ENCODE assay signal across 8 cellular contexts in the genomic region with DNA sequence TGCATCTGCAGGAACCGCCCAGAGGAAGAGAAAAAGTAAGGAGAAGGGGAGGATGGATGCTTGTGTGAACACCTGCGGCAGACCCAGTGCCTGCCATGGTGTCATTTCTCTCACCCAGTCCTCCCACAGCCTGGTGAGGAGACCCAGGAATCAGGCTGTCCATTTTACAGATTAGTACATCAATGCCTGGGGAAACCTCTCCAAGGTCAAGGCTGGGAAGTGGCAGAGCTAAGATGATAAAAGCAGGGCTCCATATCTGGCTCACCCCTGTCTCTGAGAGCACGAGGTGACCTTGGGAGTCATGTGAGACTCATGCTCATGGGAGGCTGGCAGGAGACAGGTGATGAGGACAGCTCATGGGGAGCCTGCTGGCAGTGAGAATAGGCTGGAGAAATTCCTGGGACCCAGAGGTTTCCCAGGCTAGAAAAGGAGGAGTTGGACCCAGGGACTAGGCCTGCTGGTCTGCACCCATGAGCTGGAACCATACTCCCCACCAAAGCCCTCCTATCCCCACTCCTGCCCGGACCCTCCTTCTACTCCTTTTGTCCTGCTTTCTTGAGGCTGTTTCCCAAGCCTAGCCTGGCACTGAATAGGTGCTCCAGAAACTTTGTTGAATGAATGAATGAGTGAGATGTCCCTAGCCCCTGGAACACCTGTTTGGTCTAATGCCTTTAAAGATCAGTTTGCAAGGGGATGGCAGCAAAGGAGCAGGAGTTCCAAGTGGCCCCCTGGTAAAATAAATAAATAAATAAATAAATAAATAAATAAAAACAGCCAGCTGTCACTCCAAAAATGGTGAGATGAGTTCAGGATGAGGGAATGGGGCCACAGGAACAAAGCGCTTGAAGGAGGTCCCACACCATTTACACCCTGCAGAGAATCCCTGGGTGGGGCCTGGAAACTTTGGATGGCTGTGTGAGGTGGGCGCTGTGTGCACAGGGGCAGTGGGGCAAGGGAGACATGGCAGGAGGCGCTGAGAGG. TPM values are rescaled to one million over a fixed set of nuclear protein-coding genes. Genes with fewer than 3 reads are reported as not detected.
DNase-seq lines count a peak whose midpoint lies in the region; ATAC-seq and TF ChIP-seq lines count a peak whose summit lies in the region.

No MANE protein-coding gene starts in this region.

- no peak for ATAC-seq in activated T-helper 17 cell treated with anti-CD3 and anti-CD28 coated beads, Interleukin-2, amount 50 U/mL, for 72 hours (replicated peaks)

- no peaks in the 10 kb centered on the region for H3K9me2 ChIP-seq in hepatocyte (replicated peaks; ENCODE audit: insufficient read depth)

- H3K4me3 Mint-ChIP-seq in activated T-helper 17 cell treated with anti-CD3 and anti-CD28 coated beads, Interleukin-2, amount 50 U/mL, for 72 hours = peak overlapping the region; percentile 56

- H3K79me2 ChIP-seq in hepatocyte (peaks cover 47% of the 10 kb centered on the region), smooth muscle cell (ENCODE audit: low read depth) (peaks cover 32% of the 10 kb centered on the region)

- no peak overlapping the region for H3K27ac Mint-ChIP-seq in activated T-helper 17 cell treated with anti-CD3 and anti-CD28 coated beads, Interleukin-2, amount 50 U/mL, for 72 hours

- TF ChIP-seq CTCF in HFF-Myc (IDR thresholded peaks at IDR 0.05; ENCODE audit: low read depth, low read length, missing control alignments) (no peak), hepatocyte (IDR thresholded peaks at IDR 0.05; ENCODE audit: poor library complexity) (no peak), smooth muscle cell (IDR thresholded peaks at IDR 0.05; ENCODE audit: borderline replicate concordance, insufficient read depth, poor library complexity, severe bottlenecking) (no peak)

- H3K9me3 Mint-ChIP-seq in activated T-helper 17 cell treated with anti-CD3 and anti-CD28 coated beads, Interleukin-2, amount 50 U/mL, for 72 hours = no peaks in the 10 kb centered on the region

- no peaks in the 10 kb centered on the region for H3K4me1 Mint-ChIP-seq in activated T-helper 17 cell treated with anti-CD3 and anti-CD28 coated beads, Interleukin-2, amount 50 U/mL, for 72 hours

- H3K27ac ChIP-seq in hepatocyte = peak overlapping the region; percentile 98
- peak overlapping the region; percentile 79 for H3K27ac ChIP-seq in smooth muscle cell (ENCODE audit: low read depth)

- H4K20me1 ChIP-seq in hepatocyte (ENCODE audit: insufficient read depth, poor library complexity, severe bottlenecking) = peaks cover 6% of the 10 kb centered on the region
- H4K20me1 ChIP-seq in smooth muscle cell (ENCODE audit: low read depth) = peaks cover 11% of the 10 kb centered on the region

- H3K36me3 ChIP-seq in hepatocyte (replicated peaks; ENCODE audit: insufficient read depth, low read depth) (no peaks in the 10 kb centered on the region), smooth muscle cell (ENCODE audit: low read depth) (no peaks in the 10 kb centered on the region)

- H3K4me2 ChIP-seq in hepatocyte = peak overlapping the region; percentile 97
- H3K4me2 ChIP-seq in smooth muscle cell = peak overlapping the region; percentile 94

- DNase-seq in HFF-Myc (ENCODE audit: extremely low read depth, low read depth) (no peak), hepatocyte (ENCODE audit: low spot score) (peak; percentile 32), smooth muscle cell (lab: John Stamatoyannopoulos, UW; ENCODE audit: unreplicated experiment) (no peak), AG08396 (ENCODE audit: low spot score) (no peak), NCI-H774 (lab: John Stamatoyannopoulos, UW) (no peak), NCI-H146 treated with DMSO at 0.1 percent for 48 hours (lab: John Stamatoyannopoulos, UW; ENCODE audit: unreplicated experiment) (no peak)
- DNase-seq in stimulated activated CD4-positive, alpha-beta T cell treated with anti-CD3 and anti-CD28 coated beads, Interleukin-4, amount 100 ng/mL, for 1 hour = no peak

- no peaks in the 10 kb centered on the region for H3K27me3 Mint-ChIP-seq in activated T-helper 17 cell treated with anti-CD3 and anti-CD28 coated beads, Interleukin-2, amount 50 U/mL, for 72 hours

- H3F3A ChIP-seq in smooth muscle cell (ENCODE audit: low read depth) = no peaks in the 10 kb centered on the region

- H3K36me3 Mint-ChIP-seq in activated T-helper 17 cell treated with anti-CD3 and anti-CD28 coated beads, Interleukin-2, amount 50 U/mL, for 72 hours (ENCODE audit: low read depth) = no peaks in the 10 kb centered on the region

- H3K9ac ChIP-seq in smooth muscle cell (ENCODE audit: low read depth) = peak overlapping the region; percentile 93

- 86% methylated on average over 7 of the region's 7 CpGs for WGBS in hepatocyte (ENCODE audit: low lambda C conversion rate, missing lambda C conversion rate)
- 94% methylated on average over 7 of the region's 7 CpGs for WGBS in smooth muscle cell (ENCODE audit: low lambda C conversion rate)

- H2AFZ ChIP-seq in hepatocyte (no peak overlapping the region), smooth muscle cell (ENCODE audit: low read depth) (no peak overlapping the region)

- H3K4me3 ChIP-seq in HFF-Myc (replicated peaks; ENCODE audit: low read depth, low read length) (peak overlapping the region; percentile 86), hepatocyte (peak overlapping the region; percentile 95), smooth muscle cell (peak overlapping the region; percentile 99)

- H3K4me1 ChIP-seq in hepatocyte (ENCODE audit: insufficient read depth) (peaks cover 20% of the 10 kb centered on the region), smooth muscle cell (ENCODE audit: low read depth) (peaks cover 14% of the 10 kb centered on the region)

- H3K27me3 ChIP-seq in hepatocyte (no peaks in the 10 kb centered on the region), smooth muscle cell (ENCODE audit: low read depth) (no peaks in the 10 kb centered on the region)

- H3K9me3 ChIP-seq in hepatocyte (ENCODE audit: low read depth) (no peaks in the 10 kb centered on the region), smooth muscle cell (replicated peaks; ENCODE audit: low read depth) (no peaks in the 10 kb centered on the region)

RNA-seq across cellular contexts. Expression of a gene that starts 1.6 kb away (rescaled TPM):
- under 1 TPM; 0.28 to 0.48 TPM for total RNA-seq in activated T-helper 17 cell treated with anti-CD3 and anti-CD28 coated beads, Interleukin-2, amount 50 U/mL, for 72 hours
- 12.2 and 15.6 TPM in 2 replicates for total RNA-seq in hepatocyte
- polyA plus RNA-seq in hepatocyte = 7.7 and 8.7 TPM in 2 replicates
- 11.2 and 11.6 TPM in 2 replicates for total RNA-seq in smooth muscle cell
- 13.0 and 13.4 TPM in 2 replicates for polyA plus RNA-seq in smooth muscle cell

RNA-seq across cellular contexts. Expression of a gene that starts 23.3 kb away (rescaled TPM):
- total RNA-seq in activated T-helper 17 cell treated with anti-CD3 and anti-CD28 coated beads, Interleukin-2, amount 50 U/mL, for 72 hours = 10 to 100 TPM; 90.7 to 95.1 TPM
- total RNA-seq in hepatocyte (63.5 and 75.3 TPM in 2 replicates), smooth muscle cell (66.1 and 73.0 TPM in 2 replicates)
- polyA plus RNA-seq in hepatocyte (70.4 and 75.6 TPM in 2 replicates), smooth muscle cell (92.5 and 107 TPM in 2 replicates)

RNA-seq across cellular contexts. Expression of a gene that starts 23.6 kb away (rescaled TPM):
- total RNA-seq in activated T-helper 17 cell treated with anti-CD3 and anti-CD28 coated beads, Interleukin-2, amount 50 U/mL, for 72 hours = 1 to 10 TPM; 2.9 TPM
- 1.3 and 5.0 TPM in 2 replicates for total RNA-seq in hepatocyte
- polyA plus RNA-seq in hepatocyte = 4.2 and 6.1 TPM in 2 replicates
- 2.2 and 5.2 TPM in 2 replicates for total RNA-seq in smooth muscle cell
- polyA plus RNA-seq in smooth muscle cell = 3.0 and 3.5 TPM in 2 replicates

RNA-seq across cellular contexts. Expression of a gene that starts 37.2 kb away (rescaled TPM):
- total RNA-seq in activated T-helper 17 cell treated with anti-CD3 and anti-CD28 coated beads, Interleukin-2, amount 50 U/mL, for 72 hours = 10 to 100 TPM; 30.0 to 43.3 TPM
- total RNA-seq in hepatocyte (27.5 and 28.0 TPM in 2 replicates), smooth muscle cell (24.9 and 35.9 TPM in 2 replicates)
- polyA plus RNA-seq in hepatocyte (39.5 and 45.6 TPM in 2 replicates), smooth muscle cell (39.1 and 40.1 TPM in 2 replicates)
